9 cellular contexts compared by ENCODE assay signal in the genomic region with DNA sequence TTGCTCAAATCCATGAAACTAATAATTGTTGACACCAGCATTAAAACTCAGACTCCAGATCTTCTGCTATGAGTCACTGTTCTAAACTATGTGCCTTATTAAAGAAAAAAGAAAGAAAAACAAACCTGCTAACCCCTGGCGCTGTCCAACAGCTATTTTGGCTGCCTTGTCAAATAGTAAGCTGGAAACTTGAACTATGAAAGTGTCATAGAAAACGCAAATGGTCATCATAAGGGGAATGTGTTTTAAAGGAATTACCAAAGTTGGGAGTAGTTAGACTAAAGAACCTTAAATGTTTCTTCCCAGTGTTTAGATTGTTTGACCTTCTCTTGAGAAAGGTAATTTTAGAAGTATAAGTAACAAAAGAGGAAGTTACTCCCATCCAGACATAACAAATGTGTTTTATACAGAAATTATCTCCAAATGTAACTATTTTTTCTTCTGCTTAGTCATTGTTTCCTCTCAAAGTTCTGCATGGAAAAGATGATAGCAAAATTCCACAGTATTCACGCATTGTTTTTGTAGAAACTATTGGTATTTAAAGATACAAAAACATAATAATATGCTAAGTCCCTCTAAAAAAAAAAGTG.
DNase-seq lines count a peak whose midpoint lies in the region; ATAC-seq, FAIRE-seq and TF ChIP-seq lines count a peak whose summit lies in the region.
"Had no signal": no experiment of that assay in that cellular context is flagged by ENCODE, and none has a peak within 500 bp of the region (broad histone marks: within the 10 kb centered on the region; RNA-seq: fewer than 3 reads in every experiment).

No MANE protein-coding gene starts in this region.

- no peak overlapping the region for H2AFZ ChIP-seq in HepG2 (ENCODE audit: low read length)

- no peak for TF ChIP-seq CTCF in liver (IDR thresholded peaks at IDR 0.05; ENCODE audit: low read depth, low read length, missing input control)
- TF ChIP-seq CTCF in HepG2 (CRISPR knock-in tag; IDR thresholded peaks at IDR 0.05), result no peak
- no peak for TF ChIP-seq CTCF in astrocyte of the spinal cord (IDR thresholded peaks at IDR 0.05; ENCODE audit: low read depth, low read length)
- TF ChIP-seq CTCF in GM13977 (IDR thresholded peaks at IDR 0.05; ENCODE audit: extremely low read depth, insufficient read depth, missing control alignments), result no peak

- H3K9ac ChIP-seq in liver (ENCODE audit: low read depth in 1 of 2, low read length in 2 of 2) (no peak overlapping the region), HepG2 (ENCODE audit: insufficient read depth, low read depth, low read length) (no peak overlapping the region)

- H3K4me3 ChIP-seq in liver (ENCODE audit: low read depth in 1 of 3, low read length in 3 of 3), result no peak overlapping the region
- no peak overlapping the region for H3K4me3 ChIP-seq in HepG2 (replicated peaks in 1 of 3; ENCODE audit: insufficient read depth in 1 of 3, low read depth in 2 of 3, low read length in 3 of 3)
- H3K4me3 ChIP-seq in astrocyte of the spinal cord (ENCODE audit: low read depth, low read length), result no peak overlapping the region

- 57% methylated on average over 3 of the region's 3 CpGs for WGBS in liver
- WGBS in HepG2 (ENCODE audit: low lambda C conversion rate), result 1% methylated on average over 3 of the region's 3 CpGs

- FAIRE-seq in HepG2 (lab: Jason Lieb, UNC), result no peak

- no peak for TF ChIP-seq POLR2A in HepG2 (IDR thresholded peaks at IDR 0.05; ENCODE audit: insufficient read depth in 1 of 2, low read depth in 2 of 2, low read length in 2 of 2)

- no peaks in the 10 kb centered on the region for H4K20me1 ChIP-seq in HepG2 (ENCODE audit: insufficient read depth, low read length)

- ATAC-seq in HepG2, result no peak
- peak; percentile 78 for ATAC-seq in left ventricle myocardium superior
- no peak for ATAC-seq in HG03175 (IDR thresholded peaks at IDR 0.05; ENCODE audit: unreplicated experiment)

- H3K4me2 ChIP-seq in HepG2 (ENCODE audit: low read depth, low read length), result no peak overlapping the region

- POLR2A ChIA-PET in HepG2 (lab: Yijun Ruan, JAX), result no interaction called here

- H3K79me2 ChIP-seq in HepG2 (ENCODE audit: insufficient read depth, low read length), result no peaks in the 10 kb centered on the region

- TF ChIP-seq EP300 in HepG2 (IDR thresholded peaks at IDR 0.05; ENCODE audit: low read depth in 2 of 2, low read length in 2 of 2) (no peak), HepG2 (CRISPR knock-in tag; IDR thresholded peaks at IDR 0.05; ENCODE audit: borderline replicate concordance) (no peak)

- DNase-seq in HepG2 (ENCODE audit: low spot score), result no peak
- DNase-seq in astrocyte of the spinal cord (ENCODE audit: low read depth, low spot score), result peak; percentile 97
- peak; percentile 26 for DNase-seq in left ventricle myocardium superior
- DNase-seq in GM13977 (ENCODE audit: low spot score), result no peak
- DNase-seq in mesenteric fat pad (ENCODE audit: low spot score), result no peak
- DNase-seq in NOMO-1 (lab: John Stamatoyannopoulos, UW; ENCODE audit: unreplicated experiment in 2 of 2), result no peak
- DNase-seq: activated CD4-positive, alpha-beta memory T cell treated with anti-CD3 and anti-CD28 coated beads, Interleukin-2, amount 10 ng/mL, durations not matched to agents 7 days and 5 days had no signal

- no peak overlapping the region for H3K27ac ChIP-seq in liver (ENCODE audit: low read depth in 1 of 2, low read length in 2 of 2)
- no peak overlapping the region for H3K27ac ChIP-seq in HepG2 (ENCODE audit: extremely low read length, insufficient read depth, low read length)

- H3K4me1 ChIP-seq in liver (ENCODE audit: control insufficient read depth in 4 of 4, insufficient read depth in 4 of 4, low read length in 3 of 4) (no peaks in the 10 kb centered on the region), HepG2 (ENCODE audit: insufficient read depth, low read length) (no peaks in the 10 kb centered on the region)

- H3K36me3 ChIP-seq in liver (ENCODE audit: control insufficient read depth in 4 of 4, insufficient read depth in 3 of 4, low read depth in 1 of 4, low read length in 3 of 4) (peaks cover 0 to 2% (median 0%) of the 10 kb centered on the region in 4 donors), HepG2 (replicated peaks in 1 of 2; ENCODE audit: control insufficient read depth in 1 of 2, insufficient read depth in 2 of 2, low read length in 2 of 2) (no peaks in the 10 kb centered on the region)

- CTCF ChIA-PET in HepG2 (lab: Yijun Ruan, JAX; ENCODE audit: low intra/inter-chr PET ratio, low total read pairs), result no interaction called here

- no TSS peak for BruUV-seq in HepG2 (replicated peaks; lab: Mats Ljungman, UMichigan)

- H3K27me3 ChIP-seq in liver (ENCODE audit: control insufficient read depth in 4 of 4, insufficient read depth in 4 of 4, low read length in 3 of 4), result no peaks in the 10 kb centered on the region
- H3K27me3 ChIP-seq in HepG2 (ENCODE audit: control insufficient read depth in 1 of 2, insufficient read depth in 2 of 2, low read length in 2 of 2), result no peaks in the 10 kb centered on the region

- intact Hi-C loops in HepG2 (cut with micrococcal nuclease; ENCODE audit: unreplicated experiment) (no loop called here), left ventricle myocardium superior (cut with micrococcal nuclease) (no loop called here)

- H3K9me3 ChIP-seq in liver (ENCODE audit: control insufficient read depth in 4 of 4, low read length in 3 of 4), result no peaks in the 10 kb centered on the region
- H3K9me3 ChIP-seq in HepG2 (ENCODE audit: low read length), result no peaks in the 10 kb centered on the region

- TF ChIP-seq RAD21 in liver (IDR thresholded peaks at IDR 0.05) (no peak), HepG2 (CRISPR knock-in tag; IDR thresholded peaks at IDR 0.05) (no peak)

- in situ Hi-C loops in HepG2 (cut with HindIII; ENCODE audit: extremely low pct_ligation_motif_present, low pct_unique_long_range_greater_than_20kb), result no loop called here
- in situ Hi-C loops in astrocyte of the spinal cord (cut with HindIII; ENCODE audit: low sequenced_read_pairs), result no loop called here
- in situ Hi-C loops in GM13977 (cut with MboI; ENCODE audit: low pct_unique_long_range_greater_than_20kb, low sequenced_read_pairs, unreplicated experiment), result no loop called here

TF ChIP-seq in liver, 16 proteins besides CTCF, POLR2A, EP300 and RAD21:
- TF ChIP-seq GABPA (IDR thresholded peaks at IDR 0.05 in 1 of 2, conservative IDR thresholded peaks at IDR 0.05 in 1 of 2) (no peak), JUND (IDR thresholded peaks at IDR 0.05) (peak; percentile 9 to 38), NR2F2 (IDR thresholded peaks at IDR 0.05) (peak; percentile 62), REST (IDR thresholded peaks at IDR 0.05) (peak; percentile 97)

TF ChIP-seq in HepG2, 621 proteins besides CTCF, POLR2A, EP300 and RAD21:
- TF ChIP-seq REST (IDR thresholded peaks at IDR 0.05; ENCODE audit: borderline replicate concordance in 1 of 2, low read depth in 1 of 2, low read length in 2 of 2), result peak in 1 of 2 experiments; percentile 73; a peak in 1 of 4 replicates
- TF ChIP-seq GRHL1 (CRISPR knock-in tag; conservative IDR thresholded peaks at IDR 0.05), result no peak

Comparison
In these comparisons a context has a peak if more than half of its experiments do, and no peak if none do; other contexts are left out.
1. DNase-seq: peak in astrocyte of the spinal cord (single experiment) and left ventricle myocardium superior (single experiment); none in HepG2 (single experiment), GM13977 (single experiment), mesenteric fat pad (single experiment) and NOMO-1 (0 of 2).